16 cellular contexts compared by ENCODE assay signal in genomic region chr14:75572104-75572503, GRCh38. TPM values are rescaled to one million over a fixed set of nuclear protein-coding genes. Genes with fewer than 3 reads are reported as not detected.
DNase-seq lines count a peak whose midpoint lies in the region; ATAC-seq, FAIRE-seq and TF ChIP-seq lines count a peak whose summit lies in the region.
"Had no signal": no experiment of that assay in that cellular context is flagged by ENCODE, and none has a peak within 500 bp of the region (broad histone marks: within the 10 kb centered on the region; RNA-seq: fewer than 3 reads in every experiment).

No MANE protein-coding gene starts in this region.

- 90% methylated on average over 6 of the region's 6 CpGs; no CpG with 5 or more reads in 1 of the 2 experiments for WGBS in H1 (ENCODE audit: extremely low coverage in 1 of 2, insufficient coverage in 1 of 2, insufficient read length in 1 of 2, insufficient replicate concordance in 2 of 2, low coverage in 1 of 2, low lambda C conversion rate in 2 of 2, missing lambda C conversion rate in 1 of 2), 2 experiments

- H3K27ac ChIP-seq in H1 (ENCODE audit: low read depth, low read length) (no peak overlapping the region), neural progenitor cell (no peak overlapping the region)
- H3K27ac ChIP-seq: BLaER1 had no signal

- H3K23me2 ChIP-seq in H1 (ENCODE audit: low read depth, low read length) = peaks cover 3% of the 10 kb centered on the region; the same call in 1 of the 2 replicates

- no peak overlapping the region for H4K91ac ChIP-seq in H1 (replicated peaks; ENCODE audit: insufficient read length, low read length)

- no peak overlapping the region for H3K4me2 ChIP-seq in H1 (ENCODE audit: insufficient read depth in 1 of 2, low read depth in 2 of 2, low read length in 2 of 2)
- H3K4me2 ChIP-seq in neural progenitor cell = no peak overlapping the region
- H3K4me2 ChIP-seq: BLaER1, GM23338 had no signal

- H3K18ac ChIP-seq in H1 (ENCODE audit: extremely low read depth, low read length) = no peak overlapping the region

- H2AK5ac ChIP-seq in H1 (ENCODE audit: low read depth, low read length) = no peak overlapping the region

- H3K4me3 Mint-ChIP-seq in neural progenitor cell = no peak overlapping the region
- H3K4me3 Mint-ChIP-seq: GM23338 had no signal

- FAIRE-seq in H1 (lab: Jason Lieb, UNC) (no peak), H54 (lab: Jason Lieb, UNC) (no peak)
- FAIRE-seq: GM12878 had no signal

- H3K23ac ChIP-seq in H1 (ENCODE audit: insufficient read length) = no peak overlapping the region

- in situ Hi-C loops in G401 (cut with HindIII; ENCODE audit: low sequenced_read_pairs) = no loop called here

- peak overlapping the region; percentile 46 to 74 for H3K27ac Mint-ChIP-seq in activated naive CD4-positive, alpha-beta T cell treated with anti-CD3 and anti-CD28 coated beads, Interleukin-2, amount 50 U/mL, for 72 hours
- peak overlapping the region; percentile 44 for H3K27ac Mint-ChIP-seq in neural progenitor cell
- H3K27ac Mint-ChIP-seq: CD8-positive, alpha-beta memory T cell; GM23338 had no signal

- peaks cover 0 to 24% of the 10 kb centered on the region in 2 donors for H3K36me3 Mint-ChIP-seq in activated naive CD4-positive, alpha-beta T cell treated with anti-CD3 and anti-CD28 coated beads, Interleukin-2, amount 50 U/mL, for 72 hours
- no peaks in the 10 kb centered on the region for H3K36me3 Mint-ChIP-seq in neural progenitor cell
- H3K36me3 Mint-ChIP-seq: CD8-positive, alpha-beta memory T cell had no signal

- H3K79me2 ChIP-seq in H1 (ENCODE audit: control insufficient read depth in 1 of 2, insufficient read depth in 2 of 2, low read length in 2 of 2) = no peaks in the 10 kb centered on the region
- H3K79me2 ChIP-seq in neural progenitor cell (ENCODE audit: low read depth) = no peaks in the 10 kb centered on the region

- no peak for TF ChIP-seq POLR2A in H1 (IDR thresholded peaks at IDR 0.05; ENCODE audit: control extremely low read depth in 1 of 2, low read depth in 2 of 2, low read length in 2 of 2)
- TF ChIP-seq POLR2A in H54 (IDR thresholded peaks at IDR 0.05; ENCODE audit: low read depth, low read length) = no peak

- H3K56ac ChIP-seq in H1 (replicated peaks; ENCODE audit: insufficient read length, low read depth, low read length) = no peak overlapping the region

- peaks cover 6% of the 10 kb centered on the region for H3K4me1 Mint-ChIP-seq in neural progenitor cell
- H3K4me1 Mint-ChIP-seq: GM23338 had no signal

- no peak overlapping the region for H2BK20ac ChIP-seq in H1 (ENCODE audit: low read length)

- H2BK15ac ChIP-seq in H1 (ENCODE audit: low read length) = no peak overlapping the region

- H4K20me1 ChIP-seq in H1 (replicated peaks in 1 of 2; ENCODE audit: control insufficient read depth in 1 of 2, insufficient read depth in 2 of 2, low read length in 2 of 2) (no peaks in the 10 kb centered on the region), neural progenitor cell (ENCODE audit: low read depth) (no peaks in the 10 kb centered on the region)
- H4K20me1 ChIP-seq: BLaER1 had no signal

- no peaks in the 10 kb centered on the region for H3K36me3 ChIP-seq in H1 (ENCODE audit: control insufficient read depth in 2 of 4, insufficient read depth in 4 of 4, low read length in 3 of 4)
- no peaks in the 10 kb centered on the region for H3K36me3 ChIP-seq in neural progenitor cell
- H3K36me3 ChIP-seq: BLaER1, HAP-1 had no signal

- H2AFZ ChIP-seq in H1 (ENCODE audit: low read length) (peak overlapping the region; percentile 59; the same call in 1 of the 2 replicates), neural progenitor cell (replicated peaks) (no peak overlapping the region)
- H2AFZ ChIP-seq: GM23338 had no signal

- H4K8ac ChIP-seq in H1 (ENCODE audit: extremely low read depth, insufficient read depth, low read length) = no peak overlapping the region

- H3K9me3 ChIP-seq in H1 (ENCODE audit: insufficient read depth in 2 of 2, low read depth in 1 of 2, low read length in 1 of 2) (no peaks in the 10 kb centered on the region), neural progenitor cell (ENCODE audit: low read depth) (no peaks in the 10 kb centered on the region)
- H3K9me3 ChIP-seq: BLaER1, Caco-2, HAP-1 had no signal

- H2BK120ac ChIP-seq in H1 (replicated peaks; ENCODE audit: low read depth, low read length) = no peak overlapping the region

- H3K27me3 Mint-ChIP-seq in neural progenitor cell (ENCODE audit: insufficient read depth, low read depth) = peaks cover 8% of the 10 kb centered on the region
- H3K27me3 Mint-ChIP-seq: CD8-positive, alpha-beta memory T cell had no signal

- DNase-seq in activated naive CD4-positive, alpha-beta T cell treated with anti-CD3 and anti-CD28 coated beads, Interleukin-2, amount 50 U/mL, for 72 hours (ENCODE audit: low spot score in 2 of 2) = no peak
- DNase-seq in activated naive CD4-positive, alpha-beta T cell treated with Interleukin-2 at 50 U/mL for 16 hours = no peak
- DNase-seq in H1 (ENCODE audit: low read depth in 1 of 2, low spot score in 2 of 2) (no peak), neural progenitor cell (ENCODE audit: low spot score) (no peak), ureter (ENCODE audit: low spot score) (peak; percentile 61), NCI-H146 (lab: John Stamatoyannopoulos, UW) (no peak), G401 (ENCODE audit: low spot score) (no peak), H54 (ENCODE audit: insufficient read length, low spot score) (no peak)
- DNase-seq: 8988T; AML-193; Caco-2; CD8-positive, alpha-beta memory T cell had no signal

- no peaks in the 10 kb centered on the region for H3K79me1 ChIP-seq in H1 (ENCODE audit: low read depth, low read length)

- no peak overlapping the region for H4K5ac ChIP-seq in H1 (ENCODE audit: insufficient read length, low read depth, low read length)

- H3K9ac ChIP-seq in H1 (replicated peaks in 1 of 4; ENCODE audit: extremely low read depth in 1 of 4, low read depth in 3 of 4, low read length in 3 of 4) = no peak overlapping the region
- H3K9ac ChIP-seq in neural progenitor cell = no peak overlapping the region
- H3K9ac ChIP-seq: BLaER1 had no signal

- no peak for TF ChIP-seq RAD21 in H1 (IDR thresholded peaks at IDR 0.05 in 1 of 2, conservative IDR thresholded peaks at IDR 0.05 in 1 of 2; ENCODE audit: low read depth in 2 of 2, low read length in 2 of 2)

- H3K4ac ChIP-seq in H1 (replicated peaks; ENCODE audit: insufficient read length, low read depth, low read length) = no peak overlapping the region

- no peak for TF ChIP-seq CTCF in H1 (IDR thresholded peaks at IDR 0.05; ENCODE audit: control extremely low read depth in 1 of 3, insufficient read depth in 1 of 3, low read depth in 1 of 3, low read length in 3 of 3)
- TF ChIP-seq CTCF in neural progenitor cell (IDR thresholded peaks at IDR 0.05) = no peak

- no peak overlapping the region for H2BK12ac ChIP-seq in H1 (ENCODE audit: low read depth, low read length)

- no peaks in the 10 kb centered on the region for H3F3A ChIP-seq in neural progenitor cell (ENCODE audit: low read depth)

- no peak for ATAC-seq in activated naive CD4-positive, alpha-beta T cell treated with anti-CD3 and anti-CD28 coated beads, Interleukin-2, amount 50 U/mL, for 72 hours
- ATAC-seq: GM12878, GM23338 had no signal

- H3K4me1 ChIP-seq in H1 (replicated peaks in 1 of 4; ENCODE audit: control insufficient read depth in 3 of 4, insufficient read depth in 4 of 4, low read length in 3 of 4) (0 out of 7 replicates have a peak, but pooled peaks cover 0 to 5% (median 0%) of the 10 kb centered on the region in 4 experiments), neural progenitor cell (no peaks in the 10 kb centered on the region)
- H3K4me1 ChIP-seq: Caco-2, HAP-1 had no signal

- no peak overlapping the region for H3K14ac ChIP-seq in H1 (ENCODE audit: insufficient read length)

- CTCF ChIA-PET in H1 (lab: Charles Lee; ENCODE audit: partially characterized antibody) = interaction anchor here (0.9 to 19.5 kb wide), 6 partner anchors 9 to 264 kb away, joined by 3 to 348 read pairs (median 4); partner anchors contain the start of genes ERG28 and TTLL5

- TF ChIP-seq EP300 in H1 (IDR thresholded peaks at IDR 0.05; ENCODE audit: borderline replicate concordance in 1 of 2, low read depth in 2 of 2, low read length in 2 of 2) = no peak

- H2BK5ac ChIP-seq in H1 (ENCODE audit: low read depth, low read length) = no peak overlapping the region

- H3K27me3 ChIP-seq in H1 (replicated peaks in 1 of 4; ENCODE audit: control insufficient read depth in 3 of 4, extremely low read depth in 1 of 4, insufficient read depth in 3 of 4, low read length in 3 of 4) (peaks cover 0 to 2% (median 0%) of the 10 kb centered on the region in 4 experiments; a peak in 1 of 7 replicates), neural progenitor cell (no peaks in the 10 kb centered on the region)
- H3K27me3 ChIP-seq: BLaER1 had no signal

- no peaks in the 10 kb centered on the region for H3K9me3 Mint-ChIP-seq in activated naive CD4-positive, alpha-beta T cell treated with anti-CD3 and anti-CD28 coated beads, Interleukin-2, amount 50 U/mL, for 72 hours
- peaks cover 2% of the 10 kb centered on the region for H3K9me3 Mint-ChIP-seq in neural progenitor cell
- H3K9me3 Mint-ChIP-seq: CD8-positive, alpha-beta memory T cell; GM23338 had no signal

- POLR2A ChIA-PET in H1 (lab: Charles Lee; ENCODE audit: partially characterized antibody) = interaction anchor here (0.6 kb wide), 1 partner anchor 84 kb away, joined by 4 read pairs; no protein-coding TSS in a partner anchor

- H3K4me3 ChIP-seq in H1 (ENCODE audit: extremely low read depth in 1 of 4, insufficient read depth in 2 of 4, low read depth in 3 of 4, low read length in 4 of 4) (no peak overlapping the region), neural progenitor cell (no peak overlapping the region)
- H3K4me3 ChIP-seq: BLaER1, GM12878, GM23338, HAP-1 had no signal

RNA-seq across cellular contexts. Expression of gene FLVCR2, which starts 6.3 kb away (rescaled TPM):
- total RNA-seq in activated naive CD4-positive, alpha-beta T cell treated with anti-CD3 and anti-CD28 coated beads, Interleukin-2, amount 50 U/mL, for 72 hours = 10 to 100 TPM; 11.6 to 18.3 TPM
- 7.1 and 12.9 TPM in 2 replicates for total RNA-seq in H1 (2021; fragmentation: NEBNext Ultra II Directional; extraction: Animal tissue kit (Norgen Biotek cat#: 25700))
- polyA plus RNA-seq in H1 (2011; rRNA removed) = 6.3 and 8.2 TPM in 2 replicates
- polyA plus RNA-seq in H1 (2011; cell fraction: cytosol; rRNA removed) = 6.4 TPM
- polyA plus RNA-seq in H1 (2011; cell fraction: nucleus; rRNA removed) = 5.9 TPM
- polyA plus RNA-seq in H1 (2012, experiment 1 of 2) = 5.9 to 9.1 TPM (median 7.6 TPM) in 4 replicates
- 5.3 TPM for polyA plus RNA-seq in H1 (2012, experiment 2 of 2)
- polyA plus RNA-seq in H1 (2013, experiment 1 of 2) = 6.3 TPM
- polyA plus RNA-seq in H1 (2013, experiment 2 of 2) = 7.3 TPM
- 15.8 and 17.9 TPM in 2 replicates for polyA minus RNA-seq in H1 (2011; rRNA and poly(A)+ RNA removed)
- polyA minus RNA-seq in H1 (2011; cell fraction: cytosol; rRNA and poly(A)+ RNA removed) = 4.8 TPM
- 7.7 TPM for polyA minus RNA-seq in H1 (2011; cell fraction: nucleus; rRNA and poly(A)+ RNA removed)
- total RNA-seq in neural progenitor cell (ENCODE audit: low replicate concordance) = 1.7 and 2.8 TPM in 2 replicates
- 6.9 TPM for total RNA-seq in ureter
- 1.3 and 1.6 TPM in 2 replicates for total RNA-seq in G401 (2014; rRNA removed; shearing (Covaris generic))

RNA-seq across cellular contexts. Expression of gene BATF, which starts 49.8 kb away (rescaled TPM):
- total RNA-seq in activated naive CD4-positive, alpha-beta T cell treated with anti-CD3 and anti-CD28 coated beads, Interleukin-2, amount 50 U/mL, for 72 hours = 100 to 1,000 TPM in 1 of 2 donors, 10 to 100 TPM in 1; 93.6 to 165 TPM
- total RNA-seq in H1 (2021; fragmentation: NEBNext Ultra II Directional; extraction: Animal tissue kit (Norgen Biotek cat#: 25700)) = not detected in 2 replicates
- 0.20 TPM in 1 of 2 replicates, not detected in the other for polyA plus RNA-seq in H1 (2011; rRNA removed)
- polyA plus RNA-seq in H1 (2011; cell fraction: cytosol; rRNA removed) = not detected
- not detected for polyA plus RNA-seq in H1 (2011; cell fraction: nucleus; rRNA removed)
- polyA plus RNA-seq in H1 (2012, experiment 1 of 2) = not detected in 4 replicates
- polyA plus RNA-seq in H1 (2012, experiment 2 of 2) = not detected
- not detected for polyA plus RNA-seq in H1 (2013, experiment 1 of 2)
- polyA plus RNA-seq in H1 (2013, experiment 2 of 2) = not detected
- polyA minus RNA-seq in H1 (2011; rRNA and poly(A)+ RNA removed) = not detected in 2 replicates
- polyA minus RNA-seq in H1 (2011; cell fraction: cytosol; rRNA and poly(A)+ RNA removed) = not detected
- not detected for polyA minus RNA-seq in H1 (2011; cell fraction: nucleus; rRNA and poly(A)+ RNA removed)
- total RNA-seq in neural progenitor cell (ENCODE audit: low replicate concordance) (not detected in 2 replicates), ureter (19.4 TPM)
- not detected in 2 replicates for total RNA-seq in G401 (2014; rRNA removed; shearing (Covaris generic))
- total RNA-seq: GM23338 had no signal
- polyA plus RNA-seq: GM23338 had no signal

Comparison
In these comparisons a context has a peak if more than half of its experiments do, and no peak if none do; other contexts are left out.
1. RNA of gene BATF, which starts 49.8 kb away (total RNA-seq): 93.6 to 165 TPM in activated naive CD4-positive, alpha-beta T cell treated with anti-CD3 and anti-CD28 coated beads, Interleukin-2, amount 50 U/mL, for 72 hours and 19.4 TPM in ureter (single experiment); not detected in H1, not detected in neural progenitor cell and not detected in G401; every median in the first group is over 10 times any median in the second.